16 cellular contexts compared by ENCODE assay signal in genomic region chr1:188170935-188171334, GRCh38.
DNase-seq lines count a peak whose midpoint lies in the region; ATAC-seq and TF ChIP-seq lines count a peak whose summit lies in the region.
"Had no signal": no experiment of that assay in that cellular context is flagged by ENCODE, and none has a peak within 500 bp of the region (broad histone marks: within the 10 kb centered on the region; RNA-seq: fewer than 3 reads in every experiment).

No MANE protein-coding gene starts in this region.

- H3K4me3 ChIP-seq in testis, result no peak overlapping the region
- no peak overlapping the region for H3K4me3 ChIP-seq in neuronal stem cell (ENCODE audit: low read length in 2 of 2)
- H3K4me3 ChIP-seq: BLaER1 treated with 17β-estradiol and CSF1 and Interleukin-3, amounts not matched to agents 10 nM and 100 nM; K562; PC-9 had no signal

- H3K18ac ChIP-seq in neuronal stem cell (ENCODE audit: low read length), result no peak overlapping the region

- H3K27ac ChIP-seq in testis (no peak overlapping the region), neuronal stem cell (replicated peaks; ENCODE audit: low read length) (no peak overlapping the region)
- H3K27ac ChIP-seq: BLaER1 treated with 17β-estradiol and CSF1 and Interleukin-3, amounts not matched to agents 10 nM and 100 nM; PC-9 had no signal

- no peak overlapping the region for H2BK12ac ChIP-seq in neuronal stem cell (ENCODE audit: low read length)

- no peak overlapping the region for H2AFZ ChIP-seq in neuronal stem cell (ENCODE audit: low read length)
- H2AFZ ChIP-seq: PC-9 had no signal

- TF ChIP-seq POLR2A in testis (IDR thresholded peaks at IDR 0.05), result no peak

- H3K9me3 ChIP-seq in testis, result no peaks in the 10 kb centered on the region
- H3K9me3 ChIP-seq in neuronal stem cell (replicated peaks in 1 of 2; ENCODE audit: control insufficient read depth in 2 of 2, insufficient read depth in 1 of 2, low read depth in 1 of 2, low read length in 2 of 2), result no peaks in the 10 kb centered on the region
- H3K9me3 ChIP-seq: BLaER1 treated with 17β-estradiol and CSF1 and Interleukin-3, amounts not matched to agents 10 nM and 100 nM had no signal

- H2BK15ac ChIP-seq in neuronal stem cell (ENCODE audit: low read length), result no peak overlapping the region

- H3K36me3 ChIP-seq in testis (ENCODE audit: low read depth, missing control alignments) (no peaks in the 10 kb centered on the region), neuronal stem cell (replicated peaks in 1 of 2; ENCODE audit: control insufficient read depth in 2 of 2, insufficient read depth in 2 of 2, low read length in 2 of 2) (no peaks in the 10 kb centered on the region)
- H3K36me3 ChIP-seq: BLaER1 treated with 17β-estradiol and CSF1 and Interleukin-3, amounts not matched to agents 10 nM and 100 nM had no signal

- H3K27me3 ChIP-seq in testis, result no peaks in the 10 kb centered on the region
- no peaks in the 10 kb centered on the region for H3K27me3 ChIP-seq in neuronal stem cell (ENCODE audit: control insufficient read depth in 3 of 3, insufficient read depth in 3 of 3, low read depth in 1 of 3, low read length in 3 of 3)
- H3K27me3 ChIP-seq: BLaER1 treated with 17β-estradiol and CSF1 and Interleukin-3, amounts not matched to agents 10 nM and 100 nM had no signal

- DNase-seq in NCI-H1694 treated with DMSO at 0.1 percent for 48 hours (lab: John Stamatoyannopoulos, UW) (peak; percentile 53), NCI-H1694 (lab: John Stamatoyannopoulos, UW) (no peak), NCI-H1417 (lab: John Stamatoyannopoulos, UW) (peak in 2 of 3 experiments; percentile 75 to 97), NCI-H2227 (lab: John Stamatoyannopoulos, UW; ENCODE audit: unreplicated experiment) (peak; percentile 57), SHP77 (lab: John Stamatoyannopoulos, UW) (peak; percentile 6 to 44), testis (no peak), neuronal stem cell (ENCODE audit: low spot score) (no peak)
- DNase-seq: 8988T, HFFc6, NCI-H446, PC-9, T-helper 17 cell had no signal

- no peaks in the 10 kb centered on the region for H3K79me1 ChIP-seq in neuronal stem cell (ENCODE audit: low read depth, low read length)

- H3K4me1 ChIP-seq in testis, result no peaks in the 10 kb centered on the region
- H3K4me1 ChIP-seq in neuronal stem cell (ENCODE audit: control insufficient read depth in 2 of 2, insufficient read depth in 1 of 2, low read depth in 1 of 2, low read length in 2 of 2), result no peaks in the 10 kb centered on the region
- H3K4me1 ChIP-seq: BLaER1 treated with 17β-estradiol and CSF1 and Interleukin-3, amounts not matched to agents 10 nM and 100 nM had no signal

- no peak overlapping the region for H3K4me2 ChIP-seq in neuronal stem cell (ENCODE audit: insufficient read depth, low read length, poor library complexity, severe bottlenecking)
- H3K4me2 ChIP-seq: BLaER1 treated with 17β-estradiol and CSF1 and Interleukin-3, amounts not matched to agents 10 nM and 100 nM; PC-9 had no signal

- H2BK120ac ChIP-seq in neuronal stem cell (ENCODE audit: low read depth, low read length), result no peak overlapping the region

- ATAC-seq in HG02763 (IDR thresholded peaks at IDR 0.05; ENCODE audit: unreplicated experiment), result no peak
- ATAC-seq: K562, SK-N-SH treated with all-trans-retinoic acid at 6 μM for 48 hours, T-helper 17 cell had no signal

- no peak overlapping the region for H2AK5ac ChIP-seq in neuronal stem cell (ENCODE audit: low read depth, low read length)

- no peak overlapping the region for H4K8ac ChIP-seq in neuronal stem cell (ENCODE audit: low read depth, low read length)

- no peak overlapping the region for H3K4ac ChIP-seq in neuronal stem cell (ENCODE audit: low read length)

- no peak overlapping the region for H2BK5ac ChIP-seq in neuronal stem cell (ENCODE audit: low read length)

- no peak overlapping the region for H4K91ac ChIP-seq in neuronal stem cell (ENCODE audit: low read depth, low read length, poor library complexity)

- no peak overlapping the region for H3K9ac ChIP-seq in neuronal stem cell (ENCODE audit: low read depth, low read length, poor library complexity)
- H3K9ac ChIP-seq: BLaER1 treated with 17β-estradiol and CSF1 and Interleukin-3, amounts not matched to agents 10 nM and 100 nM had no signal

- 82 to 94% methylated on average over 1 of the region's 1 CpG for WGBS in testis, 2 donors
- no CpG with 5 or more reads among the region's 1 CpG for WGBS in neuronal stem cell (ENCODE audit: extremely low coverage in 2 of 2, insufficient read length in 2 of 2, insufficient replicate concordance in 1 of 2), 2 donors

- no peak overlapping the region for H3K23ac ChIP-seq in neuronal stem cell (ENCODE audit: low read depth, low read length, poor library complexity)

- no peak for TF ChIP-seq CTCF in testis (IDR thresholded peaks at IDR 0.05)

- no peak overlapping the region for H3K14ac ChIP-seq in neuronal stem cell (ENCODE audit: low read length)

- intact Hi-C loops in testis (cut with DNase I; ENCODE audit: low total_unique reads), result no loop called here

Comparison
In these comparisons a context has a peak if more than half of its experiments do, and no peak if none do; other contexts are left out.
1. DNase-seq: peak in NCI-H1694 treated with DMSO at 0.1 percent for 48 hours (single experiment), NCI-H1417 (2 of 3), NCI-H2227 (single experiment) and SHP77 (2 of 2); none in NCI-H1694 (single experiment), testis (single experiment) and neuronal stem cell (single experiment).